26 cellular contexts compared by ENCODE assay signal in the genomic region with DNA sequence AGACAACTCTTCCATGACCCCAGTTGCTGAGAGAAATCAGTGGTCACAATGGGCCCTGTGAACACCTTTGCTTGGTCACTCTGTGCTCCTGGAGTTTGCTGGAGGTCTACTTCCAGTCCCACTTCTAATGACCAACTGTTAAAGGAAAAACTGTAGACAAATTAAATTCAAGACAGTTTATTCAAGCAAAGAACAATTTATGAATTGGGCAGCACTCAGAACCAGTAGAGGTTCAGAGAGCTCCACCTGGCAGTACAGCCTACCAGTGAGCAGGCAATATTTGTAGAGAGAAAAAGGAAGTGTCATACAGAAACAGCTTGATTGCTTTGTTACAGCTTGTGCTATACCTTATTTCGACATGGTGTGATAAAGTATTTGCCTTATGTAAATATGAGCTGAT.
"Had no signal": no experiment of that assay in that cellular context is flagged by ENCODE, and none has a peak within 500 bp of the region (broad histone marks: within the 10 kb centered on the region; RNA-seq: fewer than 3 reads in every experiment).

No MANE protein-coding gene starts in this region.

- H3K4me1 ChIP-seq: left ventricle myocardium inferior, neural progenitor cell, right atrium auricular region, right lobe of liver, thyroid gland, transverse colon, upper lobe of left lung, vagina had no signal

- H3K27ac ChIP-seq: left ventricle myocardium inferior, neural progenitor cell, neutrophil, ovary, right atrium auricular region, right lobe of liver, thyroid gland, transverse colon, upper lobe of left lung, vagina had no signal

- ATAC-seq: natural killer cell; stimulated activated memory B cell treated with anti-CD40 and anti-IgM and Interleukin-4, amounts not matched to agents 10 μg/mL and 1 μg/mL and 100 μg/mL, for 72 hours; stimulated activated naive CD8-positive, alpha-beta T cell treated with anti-CD3 and anti-CD28 coated beads, Interleukin-15, amount 100 ng/mL, for 72 hours had no signal

- H3K4me3 ChIP-seq: left ventricle myocardium inferior, lung, neural progenitor cell, ovary, right atrium auricular region, right lobe of liver, smooth muscle cell, thyroid gland, transverse colon, upper lobe of left lung, vagina had no signal

- H3K9me3 ChIP-seq: neutrophil, ovary, right atrium auricular region, thyroid gland, upper lobe of left lung, vagina had no signal

- DNase-seq: islet precursor cell; left ventricle myocardium inferior; mesendoderm; naive B cell; natural killer cell; nephron progenitor cell; occipital lobe; ovary; right lobe of liver; stimulated activated CD4-positive, alpha-beta T cell treated with anti-CD3 and anti-CD28 coated beads, Interleukin-1b, Interleukin-23, amount 100 ng/mL, for 48 hours; stimulated activated CD4-positive, alpha-beta T cell treated with anti-CD3 and anti-CD28 coated beads, Interleukin-2, amount 100 ng/mL, for 48 hours; stimulated activated CD4-positive, alpha-beta T cell treated with anti-CD3 and anti-CD28 coated beads, Interleukin-4, amount 100 ng/mL, for 4 hours; stimulated activated CD8-positive, alpha-beta memory T cell treated with anti-CD3 and anti-CD28 coated beads, Interleukin-4, amount 100 ng/mL, for 48 hours; stimulated activated naive CD4-positive, alpha-beta T cell treated with Interleukin-2 at 50 U/mL for 16 hours; stimulated activated naive CD8-positive, alpha-beta T cell treated with anti-CD3 and anti-CD28 coated beads, Interleukin-15, amount 100 ng/mL, for 72 hours; substantia nigra; thyroid gland; transverse colon; upper lobe of left lung had no signal

- H3K36me3 ChIP-seq: left ventricle myocardium inferior, neural progenitor cell, neutrophil, ovary, right atrium auricular region, right lobe of liver, thyroid gland, transverse colon, upper lobe of left lung, vagina had no signal
